In the genomic region with DNA sequence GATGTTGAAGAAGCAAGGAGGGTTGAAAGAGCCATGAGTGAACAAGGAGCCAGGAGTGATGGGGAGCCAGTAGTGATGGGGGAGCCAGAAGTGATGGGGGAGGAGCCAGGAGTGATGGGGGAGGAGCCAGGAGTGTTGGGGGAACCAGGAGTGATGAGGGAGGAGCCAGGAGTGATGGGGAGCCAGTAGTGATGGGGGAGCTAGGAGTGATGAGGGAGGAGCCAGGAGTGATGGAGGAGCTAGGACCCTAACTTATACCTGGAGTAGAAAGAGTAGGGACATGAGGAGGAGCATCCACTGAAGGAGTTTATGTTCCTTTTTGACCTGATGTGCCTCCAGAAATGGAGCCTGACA, we compare ENCODE assay signal across 27 cellular contexts. TPM values are rescaled to one million over a fixed set of nuclear protein-coding genes. Genes with fewer than 3 reads are reported as not detected.
"Had no signal": no experiment of that assay in that cellular context is flagged by ENCODE, and none has a peak within 500 bp of the region (broad histone marks: within the 10 kb centered on the region; RNA-seq: fewer than 3 reads in every experiment).

No MANE protein-coding gene starts in this region.

- H3K27me3 ChIP-seq: gastrocnemius medialis, stomach, suprapubic skin, tibial nerve, uterus had no signal

- H3K9me3 Mint-ChIP-seq: activated CD4-positive, alpha-beta memory T cell treated with anti-CD3 and anti-CD28 coated beads for 36 hours; activated naive CD8-positive, alpha-beta T cell treated with anti-CD3 and anti-CD28 coated beads, Interleukin-2, amount 50 U/mL, for 24 hours; activated T-helper 1 cell treated with anti-CD3 and anti-CD28 coated beads, Interleukin-12 subunit alpha, Interleukin-12 subunit beta, Interleukin-2, Interleukin-4 antibody, amounts not matched to agents 30 ng/mL and 10 ng/mL and 1 ng/mL, durations not matched to agents 14 hours and 24 hours and 36 hours had no signal

- H3K9me3 ChIP-seq: gastrocnemius medialis, stomach, suprapubic skin, tibial nerve, uterus had no signal

- ATAC-seq: activated CD8-positive, alpha-beta memory T cell treated with anti-CD3 and anti-CD28 coated beads, Interleukin-2, amount 10 ng/mL, durations not matched to agents 7 days and 5 days; activated naive CD8-positive, alpha-beta T cell treated with anti-CD3 and anti-CD28 coated beads, Interleukin-2, amount 50 U/mL, for 24 hours; gastrocnemius medialis; left cardiac atrium; sciatic nerve; stimulated activated memory B cell treated with anti-CD40 and anti-IgM and Interleukin-4, amounts not matched to agents 10 μg/mL and 1 μg/mL and 100 μg/mL, for 72 hours; T-helper 17 cell had no signal

- H3K27ac ChIP-seq: gastrocnemius medialis, stomach, tibial nerve, uterus had no signal

- H3K27ac Mint-ChIP-seq: activated CD4-positive, alpha-beta memory T cell treated with anti-CD3 and anti-CD28 coated beads for 36 hours; activated CD8-positive, alpha-beta memory T cell treated with anti-CD3 and anti-CD28 coated beads, Interleukin-2, amount 10 ng/mL, durations not matched to agents 7 days and 5 days; activated naive CD8-positive, alpha-beta T cell treated with anti-CD3 and anti-CD28 coated beads, Interleukin-2, amount 50 U/mL, for 24 hours; activated T-helper 1 cell treated with anti-CD3 and anti-CD28 coated beads, Interleukin-12 subunit alpha, Interleukin-12 subunit beta, Interleukin-2, Interleukin-4 antibody, amounts not matched to agents 30 ng/mL and 10 ng/mL and 1 ng/mL, durations not matched to agents 14 hours and 24 hours and 36 hours; stimulated activated memory B cell treated with anti-CD40 and anti-IgM and Interleukin-4, amounts not matched to agents 10 μg/mL and 1 μg/mL and 100 μg/mL, for 72 hours; T-helper 17 cell had no signal

- H3K4me1 Mint-ChIP-seq: activated CD8-positive, alpha-beta memory T cell treated with anti-CD3 and anti-CD28 coated beads, Interleukin-2, amount 10 ng/mL, durations not matched to agents 7 days and 5 days; activated naive CD8-positive, alpha-beta T cell treated with anti-CD3 and anti-CD28 coated beads, Interleukin-2, amount 50 U/mL, for 24 hours; stimulated activated memory B cell treated with anti-CD40 and anti-IgM and Interleukin-4, amounts not matched to agents 10 μg/mL and 1 μg/mL and 100 μg/mL, for 72 hours had no signal

- DNase-seq: activated CD4-positive, alpha-beta memory T cell treated with anti-CD3 and anti-CD28 coated beads for 36 hours; activated CD4-positive, alpha-beta T cell treated with anti-CD3 and anti-CD28 coated beads for 4 hours; activated CD4-positive, CD25-positive, alpha-beta regulatory T cell; activated CD8-positive, alpha-beta memory T cell treated with anti-CD3 and anti-CD28 coated beads, Interleukin-2, amount 10 ng/mL, durations not matched to agents 7 days and 5 days; activated gamma-delta T cell; activated naive CD4-positive, alpha-beta T cell treated with anti-CD3 and anti-CD28 coated beads, Interleukin-2, amount 50 U/mL, for 16 hours; activated naive CD8-positive, alpha-beta T cell treated with anti-CD3 and anti-CD28 coated beads, Interleukin-2, amount 50 U/mL, for 24 hours; caudate nucleus; dermis blood vessel endothelial cell; effector CD8-positive, alpha-beta T cell; gastrocnemius medialis; hippocampal formation; left cardiac atrium; mesenchymal stem cell; occipital lobe; small intestine; stimulated activated CD4-positive, alpha-beta T cell treated with anti-CD3 and anti-CD28 coated beads, Interleukin-15, amount 100 ng/mL, for 24 hours; stomach; T-helper 17 cell; uterus had no signal

- H3K36me3 Mint-ChIP-seq: activated CD4-positive, alpha-beta memory T cell treated with anti-CD3 and anti-CD28 coated beads for 36 hours; activated CD8-positive, alpha-beta memory T cell treated with anti-CD3 and anti-CD28 coated beads, Interleukin-2, amount 10 ng/mL, durations not matched to agents 7 days and 5 days; stimulated activated memory B cell treated with anti-CD40 and anti-IgM and Interleukin-4, amounts not matched to agents 10 μg/mL and 1 μg/mL and 100 μg/mL, for 72 hours had no signal

- H3K27me3 Mint-ChIP-seq: activated CD4-positive, alpha-beta memory T cell treated with anti-CD3 and anti-CD28 coated beads for 36 hours; activated CD8-positive, alpha-beta memory T cell treated with anti-CD3 and anti-CD28 coated beads, Interleukin-2, amount 10 ng/mL, durations not matched to agents 7 days and 5 days; stimulated activated memory B cell treated with anti-CD40 and anti-IgM and Interleukin-4, amounts not matched to agents 10 μg/mL and 1 μg/mL and 100 μg/mL, for 72 hours had no signal

- H3K4me3 ChIP-seq: gastrocnemius medialis, stomach, suprapubic skin, tibial nerve, uterus had no signal

- H3K4me1 ChIP-seq: uterus had no signal

- H3K4me3 Mint-ChIP-seq: activated CD4-positive, alpha-beta memory T cell treated with anti-CD3 and anti-CD28 coated beads for 36 hours; activated CD8-positive, alpha-beta memory T cell treated with anti-CD3 and anti-CD28 coated beads, Interleukin-2, amount 10 ng/mL, durations not matched to agents 7 days and 5 days; activated naive CD8-positive, alpha-beta T cell treated with anti-CD3 and anti-CD28 coated beads, Interleukin-2, amount 50 U/mL, for 24 hours; activated T-helper 1 cell treated with anti-CD3 and anti-CD28 coated beads, Interleukin-12 subunit alpha, Interleukin-12 subunit beta, Interleukin-2, Interleukin-4 antibody, amounts not matched to agents 30 ng/mL and 10 ng/mL and 1 ng/mL, durations not matched to agents 14 hours and 24 hours and 36 hours; stimulated activated memory B cell treated with anti-CD40 and anti-IgM and Interleukin-4, amounts not matched to agents 10 μg/mL and 1 μg/mL and 100 μg/mL, for 72 hours; T-helper 17 cell had no signal

- H3K36me3 ChIP-seq: gastrocnemius medialis, stomach, suprapubic skin, tibial nerve, uterus had no signal

RNA-seq across cellular contexts. Expression of a gene that starts 14.6 kb away (rescaled TPM):
- total RNA-seq: myocyte had no signal
- polyA plus RNA-seq: neural cell had no signal

RNA-seq across cellular contexts. Expression of a gene that starts 51.3 kb away (rescaled TPM):
- total RNA-seq: activated CD4-positive, alpha-beta memory T cell treated with anti-CD3 and anti-CD28 coated beads for 36 hours; activated CD8-positive, alpha-beta memory T cell treated with anti-CD3 and anti-CD28 coated beads, Interleukin-2, amount 10 ng/mL, durations not matched to agents 7 days and 5 days; activated T-helper 1 cell treated with anti-CD3 and anti-CD28 coated beads, Interleukin-12 subunit alpha, Interleukin-12 subunit beta, Interleukin-2, Interleukin-4 antibody, amounts not matched to agents 30 ng/mL and 10 ng/mL and 1 ng/mL, durations not matched to agents 14 hours and 24 hours and 36 hours had no signal
- polyA plus RNA-seq: neural cell had no signal
